In the genomic region with DNA sequence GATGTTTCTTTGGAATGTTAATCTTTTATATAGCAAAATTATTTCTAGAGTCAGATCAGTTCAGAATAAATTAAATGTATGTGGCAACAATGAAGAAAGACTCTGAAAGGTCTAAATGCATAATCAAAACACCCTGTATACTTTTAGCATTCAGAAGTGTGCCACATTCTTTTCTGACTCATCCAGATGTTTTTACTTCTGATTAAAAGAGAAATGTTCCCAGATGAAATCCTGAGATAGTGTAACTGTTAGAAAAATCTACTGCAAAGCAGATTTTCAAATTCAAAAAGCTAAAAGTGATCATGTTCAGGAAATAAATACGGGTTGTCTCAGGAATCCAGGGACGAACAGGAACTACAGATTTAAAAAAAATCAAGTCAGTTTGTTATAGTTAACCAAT, we compare ENCODE assay signal across 19 cellular contexts.
DNase-seq lines count a peak whose midpoint lies in the region; FAIRE-seq and TF ChIP-seq lines count a peak whose summit lies in the region.
"Had no signal": no experiment of that assay in that cellular context is flagged by ENCODE, and none has a peak within 500 bp of the region (broad histone marks: within the 10 kb centered on the region; RNA-seq: fewer than 3 reads in every experiment).

No MANE protein-coding gene starts in this region.

- H3K27me3 Mint-ChIP-seq in astrocyte (ENCODE audit: low read depth, unreplicated experiment) = no peaks in the 10 kb centered on the region
- no peaks in the 10 kb centered on the region for H3K27me3 Mint-ChIP-seq in neural progenitor cell (ENCODE audit: insufficient read depth, low read depth)
- no peaks in the 10 kb centered on the region for H3K27me3 Mint-ChIP-seq in activated CD4-positive, alpha-beta T cell treated with anti-CD3 and anti-CD28 coated beads, Interleukin-2, amount 10 ng/mL, durations not matched to agents 24 days and 14 days

- H3K4me2 ChIP-seq in GM23248 (ENCODE audit: unreplicated experiment) = peak overlapping the region; percentile 80
- H3K4me2 ChIP-seq in astrocyte (ENCODE audit: low read length) = peak overlapping the region; percentile 41
- H3K4me2 ChIP-seq in parathyroid adenoma (ENCODE audit: low read length) = no peak overlapping the region
- no peak overlapping the region for H3K4me2 ChIP-seq in neural progenitor cell
- H3K4me2 ChIP-seq: GM23338, PC-9 had no signal

- FAIRE-seq in astrocyte (lab: Jason Lieb, UNC) = peak; percentile 95

- no peaks in the 10 kb centered on the region for H3K27me3 ChIP-seq in GM23248 (replicated peaks; ENCODE audit: insufficient read depth)
- no peaks in the 10 kb centered on the region for H3K27me3 ChIP-seq in astrocyte (ENCODE audit: insufficient read depth, low read length)
- no peaks in the 10 kb centered on the region for H3K27me3 ChIP-seq in parathyroid adenoma (ENCODE audit: control insufficient read depth, insufficient read depth, low read length)
- no peaks in the 10 kb centered on the region for H3K27me3 ChIP-seq in neural progenitor cell
- H3K27me3 ChIP-seq: SJCRH30 had no signal

- H3K9ac ChIP-seq in GM23248 (peak overlapping the region; percentile 55), astrocyte (ENCODE audit: low read length) (no peak overlapping the region), parathyroid adenoma (no peak overlapping the region), neural progenitor cell (no peak overlapping the region)

- TF ChIP-seq CTCF in astrocyte (IDR thresholded peaks at IDR 0.05; ENCODE audit: insufficient read depth, low read depth, low read length) = no peak
- no peak for TF ChIP-seq CTCF in parathyroid adenoma (IDR thresholded peaks at IDR 0.05)
- TF ChIP-seq CTCF in neural progenitor cell (IDR thresholded peaks at IDR 0.05) = no peak

- H3K4me3 Mint-ChIP-seq in astrocyte (ENCODE audit: unreplicated experiment) = no peak overlapping the region
- no peak overlapping the region for H3K4me3 Mint-ChIP-seq in neural progenitor cell
- no peak overlapping the region for H3K4me3 Mint-ChIP-seq in activated CD4-positive, alpha-beta T cell treated with anti-CD3 and anti-CD28 coated beads, Interleukin-2, amount 10 ng/mL, durations not matched to agents 24 days and 14 days
- H3K4me3 Mint-ChIP-seq: CD14-positive monocyte, GM23338 had no signal

- H3K79me2 ChIP-seq in GM23248 (ENCODE audit: insufficient read depth) (no peaks in the 10 kb centered on the region), astrocyte (ENCODE audit: insufficient read depth, low read length) (no peaks in the 10 kb centered on the region), parathyroid adenoma (no peaks in the 10 kb centered on the region), neural progenitor cell (ENCODE audit: low read depth) (no peaks in the 10 kb centered on the region)

- H3K27ac ChIP-seq in GM23248 = peak overlapping the region; percentile 70
- no peak overlapping the region for H3K27ac ChIP-seq in astrocyte (ENCODE audit: low read depth, low read length)
- peak overlapping the region; percentile 75 for H3K27ac ChIP-seq in parathyroid adenoma
- H3K27ac ChIP-seq in neural progenitor cell = no peak overlapping the region
- H3K27ac ChIP-seq: PC-9, SJCRH30 had no signal

- 4 to 7% methylated on average over 2 of the region's 2 CpGs for WGBS in GM23248 (ENCODE audit: low coverage in 1 of 2, low lambda C conversion rate in 2 of 2, missing lambda C conversion rate in 2 of 2), 2 experiments

- no peaks in the 10 kb centered on the region for H3K36me3 Mint-ChIP-seq in astrocyte (ENCODE audit: low read depth, unreplicated experiment)
- no peaks in the 10 kb centered on the region for H3K36me3 Mint-ChIP-seq in neural progenitor cell
- H3K36me3 Mint-ChIP-seq in activated CD4-positive, alpha-beta T cell treated with anti-CD3 and anti-CD28 coated beads, Interleukin-2, amount 10 ng/mL, durations not matched to agents 24 days and 14 days (ENCODE audit: low read depth) = no peaks in the 10 kb centered on the region
- H3K36me3 Mint-ChIP-seq: CD14-positive monocyte had no signal

- no peaks in the 10 kb centered on the region for H3K9me3 Mint-ChIP-seq in astrocyte (ENCODE audit: unreplicated experiment)
- no peaks in the 10 kb centered on the region for H3K9me3 Mint-ChIP-seq in neural progenitor cell
- no peaks in the 10 kb centered on the region for H3K9me3 Mint-ChIP-seq in activated CD4-positive, alpha-beta T cell treated with anti-CD3 and anti-CD28 coated beads, Interleukin-2, amount 10 ng/mL, durations not matched to agents 24 days and 14 days
- H3K9me3 Mint-ChIP-seq: CD14-positive monocyte, GM23338 had no signal

- no peaks in the 10 kb centered on the region for H3K9me2 ChIP-seq in GM23248 (ENCODE audit: insufficient read depth)

- peak overlapping the region; percentile 40 for H3K4me3 ChIP-seq in GM23248
- H3K4me3 ChIP-seq in astrocyte (ENCODE audit: insufficient read depth, low read depth, low read length) = no peak overlapping the region
- no peak overlapping the region for H3K4me3 ChIP-seq in parathyroid adenoma (ENCODE audit: low read depth, low read length)
- H3K4me3 ChIP-seq in neural progenitor cell = no peak overlapping the region
- H3K4me3 ChIP-seq: GM23338, PC-9, SJCRH30 had no signal

- H2AFZ ChIP-seq in GM23248 (no peak overlapping the region), astrocyte (ENCODE audit: low read depth, low read length) (no peak overlapping the region), parathyroid adenoma (no peak overlapping the region), neural progenitor cell (replicated peaks) (no peak overlapping the region)
- H2AFZ ChIP-seq: GM23338, PC-9 had no signal

- H3K9me3 ChIP-seq in GM23248 (ENCODE audit: low read depth) (no peaks in the 10 kb centered on the region), astrocyte (ENCODE audit: insufficient read depth, low read depth, low read length) (no peaks in the 10 kb centered on the region), parathyroid adenoma (ENCODE audit: control insufficient read depth, low read length) (no peaks in the 10 kb centered on the region), neural progenitor cell (ENCODE audit: low read depth) (no peaks in the 10 kb centered on the region)
- H3K9me3 ChIP-seq: SJCRH30 had no signal

- H3K4me1 ChIP-seq in GM23248 (ENCODE audit: insufficient read depth) (peaks cover 29% of the 10 kb centered on the region), astrocyte (ENCODE audit: insufficient read depth, low read length) (peaks cover 11% of the 10 kb centered on the region), parathyroid adenoma (peaks cover 9% of the 10 kb centered on the region), neural progenitor cell (no peaks in the 10 kb centered on the region)
- H3K4me1 ChIP-seq: SJCRH30 had no signal

- peak; percentile 50 for DNase-seq in GM23248
- no peak for DNase-seq in astrocyte (ENCODE audit: low read depth)
- DNase-seq in fibroblast of gingiva (ENCODE audit: low read depth) = peak; percentile 42
- DNase-seq in ACHN = no peak
- no peak for DNase-seq in GF-D8 (lab: John Stamatoyannopoulos, UW)
- no peak for DNase-seq in neural progenitor cell (ENCODE audit: low spot score)
- DNase-seq in activated CD4-positive, alpha-beta T cell treated with anti-CD3 and anti-CD28 coated beads, Interleukin-2, amount 10 ng/mL, durations not matched to agents 24 days and 14 days = no peak
- DNase-seq: DMS 273 treated with DMSO at 0.1 percent for 48 hours, DND-41, GDM1, NCI-H1417 treated with DMSO at 0.1 percent for 48 hours, NCI-H2029 treated with DMSO at 0.1 percent for 48 hours, NCI-H2171, NCI-H526, PC-9, SJCRH30 had no signal

- H3K27ac Mint-ChIP-seq in astrocyte (ENCODE audit: unreplicated experiment) = peak overlapping the region; percentile 62
- no peak overlapping the region for H3K27ac Mint-ChIP-seq in neural progenitor cell
- H3K27ac Mint-ChIP-seq in activated CD4-positive, alpha-beta T cell treated with anti-CD3 and anti-CD28 coated beads, Interleukin-2, amount 10 ng/mL, durations not matched to agents 24 days and 14 days = no peak overlapping the region
- H3K27ac Mint-ChIP-seq: CD14-positive monocyte, GM23338 had no signal

- intact Hi-C loops in activated CD4-positive, alpha-beta T cell treated with anti-CD3 and anti-CD28 coated beads, Interleukin-2, amount 10 ng/mL, durations not matched to agents 24 days and 14 days (cut with micrococcal nuclease) = no loop called here

- H3F3A ChIP-seq in GM23248 (ENCODE audit: insufficient read depth) = peaks cover 37% of the 10 kb centered on the region
- H3F3A ChIP-seq in neural progenitor cell (ENCODE audit: low read depth) = no peaks in the 10 kb centered on the region

- H4K20me1 ChIP-seq in GM23248 (ENCODE audit: insufficient read depth) (no peaks in the 10 kb centered on the region), astrocyte (ENCODE audit: insufficient read depth, low read length) (no peaks in the 10 kb centered on the region), neural progenitor cell (ENCODE audit: low read depth) (no peaks in the 10 kb centered on the region)

- H3K36me3 ChIP-seq in GM23248 (ENCODE audit: low read depth) = no peaks in the 10 kb centered on the region
- no peaks in the 10 kb centered on the region for H3K36me3 ChIP-seq in astrocyte (ENCODE audit: insufficient read depth, low read length)
- no peaks in the 10 kb centered on the region for H3K36me3 ChIP-seq in parathyroid adenoma (ENCODE audit: control insufficient read depth, insufficient read depth, low read length)
- no peaks in the 10 kb centered on the region for H3K36me3 ChIP-seq in neural progenitor cell
- H3K36me3 ChIP-seq: SJCRH30 had no signal

- H3K4me1 Mint-ChIP-seq in astrocyte (ENCODE audit: low read depth, unreplicated experiment) (peaks cover 12% of the 10 kb centered on the region), neural progenitor cell (no peaks in the 10 kb centered on the region)
- H3K4me1 Mint-ChIP-seq in activated CD4-positive, alpha-beta T cell treated with anti-CD3 and anti-CD28 coated beads, Interleukin-2, amount 10 ng/mL, durations not matched to agents 24 days and 14 days = no peaks in the 10 kb centered on the region
- H3K4me1 Mint-ChIP-seq: CD14-positive monocyte had no signal

- in situ Hi-C loops in GM23248 (cut with MboI) (no loop called here), ACHN (cut with HindIII; ENCODE audit: low pct_ligation_motif_present, low pct_unique_long_range_greater_than_20kb, low sequenced_read_pairs) (no loop called here)

Comparison
In these comparisons a context has a peak if more than half of its experiments do, and no peak if none do; other contexts are left out.
1. DNase-seq: peak in GM23248 (single experiment) and fibroblast of gingiva (single experiment); none in astrocyte (single experiment), ACHN (single experiment), GF-D8 (single experiment), neural progenitor cell (single experiment) and activated CD4-positive, alpha-beta T cell treated with anti-CD3 and anti-CD28 coated beads, Interleukin-2, amount 10 ng/mL, durations not matched to agents 24 days and 14 days (single experiment).
2. H3K27ac ChIP-seq: peak in GM23248 (single experiment) and parathyroid adenoma (single experiment); none in astrocyte (single experiment) and neural progenitor cell (single experiment).
3. H3K4me2 ChIP-seq: peak in GM23248 (single experiment) and astrocyte (single experiment); none in parathyroid adenoma (single experiment) and neural progenitor cell (single experiment).